In genomic region chr19:494171-495046, GRCh38 we compare ENCODE assay signal across 1 cellular context.
TF ChIP-seq lines count a peak whose summit lies in the region.

No MANE protein-coding gene starts in this region.

TF ChIP-seq in HepG2, 621 proteins besides CTCF, POLR2A, EP300 and RAD21 (continued from another document and continues in another):
- TF ChIP-seq ZHX1 (CRISPR knock-in tag; IDR thresholded peaks at IDR 0.05; ENCODE audit: low read depth), result no peak
- no peak for TF ChIP-seq NFE2 (CRISPR knock-in tag; IDR thresholded peaks at IDR 0.05)
- no peak for TF ChIP-seq THAP7 (CRISPR knock-in tag; IDR thresholded peaks at IDR 0.05)
- TF ChIP-seq, protein P1, sequence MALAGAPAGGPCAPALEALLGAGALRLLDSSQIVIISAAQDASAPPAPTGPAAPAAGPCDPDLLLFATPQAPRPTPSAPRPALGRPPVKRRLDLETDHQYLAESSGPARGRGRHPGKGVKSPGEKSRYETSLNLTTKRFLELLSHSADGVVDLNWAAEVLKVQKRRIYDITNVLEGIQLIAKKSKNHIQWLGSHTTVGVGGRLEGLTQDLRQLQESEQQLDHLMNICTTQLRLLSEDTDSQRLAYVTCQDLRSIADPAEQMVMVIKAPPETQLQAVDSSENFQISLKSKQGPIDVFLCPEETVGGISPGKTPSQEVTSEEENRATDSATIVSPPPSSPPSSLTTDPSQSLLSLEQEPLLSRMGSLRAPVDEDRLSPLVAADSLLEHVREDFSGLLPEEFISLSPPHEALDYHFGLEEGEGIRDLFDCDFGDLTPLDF (CRISPR knock-in tag; IDR thresholded peaks at IDR 0.05), result no peak
- peak; percentile 25; the same call in 1 of the 2 replicates for TF ChIP-seq ZNF776 (CRISPR knock-in tag; IDR thresholded peaks at IDR 0.05)
- TF ChIP-seq, protein P2, sequence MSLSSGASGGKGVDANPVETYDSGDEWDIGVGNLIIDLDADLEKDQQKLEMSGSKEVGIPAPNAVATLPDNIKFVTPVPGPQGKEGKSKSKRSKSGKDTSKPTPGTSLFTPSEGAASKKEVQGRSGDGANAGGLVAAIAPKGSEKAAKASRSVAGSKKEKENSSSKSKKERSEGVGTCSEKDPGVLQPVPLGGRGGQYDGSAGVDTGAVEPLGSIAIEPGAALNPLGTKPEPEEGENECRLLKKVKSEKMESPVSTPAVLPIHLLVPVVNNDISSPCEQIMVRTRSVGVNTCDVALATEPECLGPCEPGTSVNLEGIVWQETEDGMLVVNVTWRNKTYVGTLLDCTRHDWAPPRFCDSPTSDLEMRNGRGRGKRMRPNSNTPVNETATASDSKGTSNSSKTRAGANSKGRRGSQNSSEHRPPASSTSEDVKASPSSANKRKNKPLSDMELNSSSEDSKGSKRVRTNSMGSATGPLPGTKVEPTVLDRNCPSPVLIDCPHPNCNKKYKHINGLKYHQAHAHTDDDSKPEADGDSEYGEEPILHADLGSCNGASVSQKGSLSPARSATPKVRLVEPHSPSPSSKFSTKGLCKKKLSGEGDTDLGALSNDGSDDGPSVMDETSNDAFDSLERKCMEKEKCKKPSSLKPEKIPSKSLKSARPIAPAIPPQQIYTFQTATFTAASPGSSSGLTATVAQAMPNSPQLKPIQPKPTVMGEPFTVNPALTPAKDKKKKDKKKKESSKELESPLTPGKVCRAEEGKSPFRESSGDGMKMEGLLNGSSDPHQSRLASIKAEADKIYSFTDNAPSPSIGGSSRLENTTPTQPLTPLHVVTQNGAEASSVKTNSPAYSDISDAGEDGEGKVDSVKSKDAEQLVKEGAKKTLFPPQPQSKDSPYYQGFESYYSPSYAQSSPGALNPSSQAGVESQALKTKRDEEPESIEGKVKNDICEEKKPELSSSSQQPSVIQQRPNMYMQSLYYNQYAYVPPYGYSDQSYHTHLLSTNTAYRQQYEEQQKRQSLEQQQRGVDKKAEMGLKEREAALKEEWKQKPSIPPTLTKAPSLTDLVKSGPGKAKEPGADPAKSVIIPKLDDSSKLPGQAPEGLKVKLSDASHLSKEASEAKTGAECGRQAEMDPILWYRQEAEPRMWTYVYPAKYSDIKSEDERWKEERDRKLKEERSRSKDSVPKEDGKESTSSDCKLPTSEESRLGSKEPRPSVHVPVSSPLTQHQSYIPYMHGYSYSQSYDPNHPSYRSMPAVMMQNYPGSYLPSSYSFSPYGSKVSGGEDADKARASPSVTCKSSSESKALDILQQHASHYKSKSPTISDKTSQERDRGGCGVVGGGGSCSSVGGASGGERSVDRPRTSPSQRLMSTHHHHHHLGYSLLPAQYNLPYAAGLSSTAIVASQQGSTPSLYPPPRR (CRISPR knock-in tag; IDR thresholded peaks at IDR 0.05; ENCODE audit: borderline replicate concordance), result no peak
- TF ChIP-seq NCOA1 (CRISPR knock-in tag; IDR thresholded peaks at IDR 0.05), result no peak
- no peak for TF ChIP-seq ZFP62 (CRISPR knock-in tag; IDR thresholded peaks at IDR 0.05)
- no peak for TF ChIP-seq ZNF619 (CRISPR knock-in tag; IDR thresholded peaks at IDR 0.05)
- TF ChIP-seq, protein P3, sequence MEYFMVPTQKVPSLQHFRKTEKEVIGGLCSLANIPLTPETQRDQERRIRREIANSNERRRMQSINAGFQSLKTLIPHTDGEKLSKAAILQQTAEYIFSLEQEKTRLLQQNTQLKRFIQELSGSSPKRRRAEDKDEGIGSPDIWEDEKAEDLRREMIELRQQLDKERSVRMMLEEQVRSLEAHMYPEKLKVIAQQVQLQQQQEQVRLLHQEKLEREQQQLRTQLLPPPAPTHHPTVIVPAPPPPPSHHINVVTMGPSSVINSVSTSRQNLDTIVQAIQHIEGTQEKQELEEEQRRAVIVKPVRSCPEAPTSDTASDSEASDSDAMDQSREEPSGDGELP (IDR thresholded peaks at IDR 0.05; ENCODE audit: borderline replicate concordance, low read depth), result peak; percentile 10; the same call in 1 of the 2 replicates
- TF ChIP-seq TFDP1 (CRISPR knock-in tag; IDR thresholded peaks at IDR 0.05; ENCODE audit: borderline replicate concordance), result no peak
- TF ChIP-seq HHEX (CRISPR knock-in tag; IDR thresholded peaks at IDR 0.05), result no peak
- TF ChIP-seq, protein P4, sequence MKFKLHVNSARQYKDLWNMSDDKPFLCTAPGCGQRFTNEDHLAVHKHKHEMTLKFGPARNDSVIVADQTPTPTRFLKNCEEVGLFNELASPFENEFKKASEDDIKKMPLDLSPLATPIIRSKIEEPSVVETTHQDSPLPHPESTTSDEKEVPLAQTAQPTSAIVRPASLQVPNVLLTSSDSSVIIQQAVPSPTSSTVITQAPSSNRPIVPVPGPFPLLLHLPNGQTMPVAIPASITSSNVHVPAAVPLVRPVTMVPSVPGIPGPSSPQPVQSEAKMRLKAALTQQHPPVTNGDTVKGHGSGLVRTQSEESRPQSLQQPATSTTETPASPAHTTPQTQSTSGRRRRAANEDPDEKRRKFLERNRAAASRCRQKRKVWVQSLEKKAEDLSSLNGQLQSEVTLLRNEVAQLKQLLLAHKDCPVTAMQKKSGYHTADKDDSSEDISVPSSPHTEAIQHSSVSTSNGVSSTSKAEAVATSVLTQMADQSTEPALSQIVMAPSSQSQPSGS (CRISPR knock-in tag; IDR thresholded peaks at IDR 0.05), result no peak
- TF ChIP-seq ZNF264 (CRISPR knock-in tag; IDR thresholded peaks at IDR 0.05), result no peak
- TF ChIP-seq, protein P5, sequence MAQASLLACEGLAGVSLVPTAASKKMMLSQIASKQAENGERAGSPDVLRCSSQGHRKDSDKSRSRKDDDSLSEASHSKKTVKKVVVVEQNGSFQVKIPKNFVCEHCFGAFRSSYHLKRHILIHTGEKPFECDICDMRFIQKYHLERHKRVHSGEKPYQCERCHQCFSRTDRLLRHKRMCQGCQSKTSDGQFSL (CRISPR knock-in tag; IDR thresholded peaks at IDR 0.05), result no peak
- no peak for TF ChIP-seq DPF2 (CRISPR knock-in tag; IDR thresholded peaks at IDR 0.05; ENCODE audit: borderline replicate concordance, low read depth)
- TF ChIP-seq DRAP1 (CRISPR knock-in tag; IDR thresholded peaks at IDR 0.05), result no peak
- TF ChIP-seq, protein P6, sequence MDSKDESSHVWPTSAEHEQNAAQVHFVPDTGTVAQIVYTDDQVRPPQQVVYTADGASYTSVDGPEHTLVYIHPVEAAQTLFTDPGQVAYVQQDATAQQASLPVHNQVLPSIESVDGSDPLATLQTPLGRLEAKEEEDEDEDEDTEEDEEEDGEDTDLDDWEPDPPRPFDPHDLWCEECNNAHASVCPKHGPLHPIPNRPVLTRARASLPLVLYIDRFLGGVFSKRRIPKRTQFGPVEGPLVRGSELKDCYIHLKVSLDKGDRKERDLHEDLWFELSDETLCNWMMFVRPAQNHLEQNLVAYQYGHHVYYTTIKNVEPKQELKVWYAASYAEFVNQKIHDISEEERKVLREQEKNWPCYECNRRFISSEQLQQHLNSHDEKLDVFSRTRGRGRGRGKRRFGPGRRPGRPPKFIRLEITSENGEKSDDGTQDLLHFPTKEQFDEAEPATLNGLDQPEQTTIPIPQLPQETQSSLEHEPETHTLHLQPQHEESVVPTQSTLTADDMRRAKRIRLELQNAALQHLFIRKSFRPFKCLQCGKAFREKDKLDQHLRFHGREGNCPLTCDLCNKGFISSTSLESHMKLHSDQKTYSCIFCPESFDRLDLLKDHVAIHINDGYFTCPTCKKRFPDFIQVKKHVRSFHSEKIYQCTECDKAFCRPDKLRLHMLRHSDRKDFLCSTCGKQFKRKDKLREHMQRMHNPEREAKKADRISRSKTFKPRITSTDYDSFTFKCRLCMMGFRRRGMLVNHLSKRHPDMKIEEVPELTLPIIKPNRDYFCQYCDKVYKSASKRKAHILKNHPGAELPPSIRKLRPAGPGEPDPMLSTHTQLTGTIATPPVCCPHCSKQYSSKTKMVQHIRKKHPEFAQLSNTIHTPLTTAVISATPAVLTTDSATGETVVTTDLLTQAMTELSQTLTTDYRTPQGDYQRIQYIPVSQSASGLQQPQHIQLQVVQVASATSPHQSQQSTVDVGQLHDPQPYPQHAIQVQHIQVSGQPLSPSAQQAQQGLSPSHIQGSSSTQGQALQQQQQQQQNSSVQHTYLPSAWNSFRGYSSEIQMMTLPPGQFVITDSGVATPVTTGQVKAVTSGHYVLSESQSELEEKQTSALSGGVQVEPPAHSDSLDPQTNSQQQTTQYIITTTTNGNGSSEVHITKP (CRISPR knock-in tag; IDR thresholded peaks at IDR 0.05; ENCODE audit: low read depth), result no peak
- TF ChIP-seq, protein P7, sequence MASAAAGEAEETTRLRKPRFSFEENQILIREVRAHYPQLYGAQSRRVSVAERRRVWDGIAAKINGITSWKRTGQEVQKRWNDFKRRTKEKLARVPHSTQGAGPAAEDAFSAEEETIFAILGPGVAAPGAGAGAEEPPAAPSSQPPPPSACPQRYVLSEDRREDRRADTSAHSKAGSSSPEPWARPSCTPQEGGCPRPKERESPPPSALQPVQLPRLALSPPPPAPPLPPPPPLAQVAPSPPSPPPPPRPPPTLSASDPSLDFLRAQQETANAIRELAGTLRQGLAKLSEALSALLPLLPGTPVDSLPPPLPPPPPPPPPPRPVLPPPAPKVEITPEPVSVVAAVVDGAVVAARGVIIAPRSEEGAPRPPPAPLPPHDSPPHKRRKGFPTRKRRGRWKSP (CRISPR knock-in tag; IDR thresholded peaks at IDR 0.05), result no peak
- no peak for TF ChIP-seq CERS6 (CRISPR knock-in tag; IDR thresholded peaks at IDR 0.05)
- no peak for TF ChIP-seq MXD3 (CRISPR knock-in tag; IDR thresholded peaks at IDR 0.05)
- TF ChIP-seq, protein P8, sequence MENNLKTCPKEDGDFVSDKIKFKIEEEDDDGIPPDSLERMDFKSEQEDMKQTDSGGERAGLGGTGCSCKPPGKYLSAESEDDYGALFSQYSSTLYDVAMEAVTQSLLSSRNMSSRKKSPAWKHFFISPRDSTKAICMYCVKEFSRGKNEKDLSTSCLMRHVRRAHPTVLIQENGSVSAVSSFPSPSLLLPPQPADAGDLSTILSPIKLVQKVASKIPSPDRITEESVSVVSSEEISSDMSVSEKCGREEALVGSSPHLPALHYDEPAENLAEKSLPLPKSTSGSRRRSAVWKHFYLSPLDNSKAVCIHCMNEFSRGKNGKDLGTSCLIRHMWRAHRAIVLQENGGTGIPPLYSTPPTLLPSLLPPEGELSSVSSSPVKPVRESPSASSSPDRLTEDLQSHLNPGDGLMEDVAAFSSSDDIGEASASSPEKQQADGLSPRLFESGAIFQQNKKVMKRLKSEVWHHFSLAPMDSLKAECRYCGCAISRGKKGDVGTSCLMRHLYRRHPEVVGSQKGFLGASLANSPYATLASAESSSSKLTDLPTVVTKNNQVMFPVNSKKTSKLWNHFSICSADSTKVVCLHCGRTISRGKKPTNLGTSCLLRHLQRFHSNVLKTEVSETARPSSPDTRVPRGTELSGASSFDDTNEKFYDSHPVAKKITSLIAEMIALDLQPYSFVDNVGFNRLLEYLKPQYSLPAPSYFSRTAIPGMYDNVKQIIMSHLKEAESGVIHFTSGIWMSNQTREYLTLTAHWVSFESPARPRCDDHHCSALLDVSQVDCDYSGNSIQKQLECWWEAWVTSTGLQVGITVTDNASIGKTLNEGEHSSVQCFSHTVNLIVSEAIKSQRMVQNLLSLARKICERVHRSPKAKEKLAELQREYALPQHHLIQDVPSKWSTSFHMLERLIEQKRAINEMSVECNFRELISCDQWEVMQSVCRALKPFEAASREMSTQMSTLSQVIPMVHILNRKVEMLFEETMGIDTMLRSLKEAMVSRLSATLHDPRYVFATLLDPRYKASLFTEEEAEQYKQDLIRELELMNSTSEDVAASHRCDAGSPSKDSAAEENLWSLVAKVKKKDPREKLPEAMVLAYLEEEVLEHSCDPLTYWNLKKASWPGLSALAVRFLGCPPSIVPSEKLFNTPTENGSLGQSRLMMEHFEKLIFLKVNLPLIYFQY (CRISPR knock-in tag; IDR thresholded peaks at IDR 0.05; ENCODE audit: borderline replicate concordance), result no peak
